Comparison of ENCODE assay signal across 22 cellular contexts in genomic region chr9:134553061-134553891, GRCh38.
DNase-seq lines count a peak whose midpoint lies in the region; ATAC-seq, FAIRE-seq and TF ChIP-seq lines count a peak whose summit lies in the region.
"Had no signal": no experiment of that assay in that cellular context is flagged by ENCODE, and none has a peak within 500 bp of the region (broad histone marks: within the 10 kb centered on the region; RNA-seq: fewer than 3 reads in every experiment).

No MANE protein-coding gene starts in this region.

- H3K79me2 ChIP-seq in SK-N-SH (ENCODE audit: insufficient read depth) (no peaks in the 10 kb centered on the region), endothelial cell of umbilical vein (ENCODE audit: control insufficient read depth, insufficient read depth, low read length) (no peaks in the 10 kb centered on the region)

- H3K27ac ChIP-seq in SK-N-SH (ENCODE audit: low read depth in 2 of 2, low read length in 1 of 2) = peak overlapping the region; percentile 78 to 96; a peak in 3 of 4 replicates
- peak overlapping the region; percentile 91 for H3K27ac ChIP-seq in endothelial cell of umbilical vein (ENCODE audit: insufficient read depth, low read depth, low read length)
- no peak overlapping the region for H3K27ac ChIP-seq in upper lobe of right lung
- H3K27ac ChIP-seq: 22Rv1, gastrocnemius medialis had no signal

- peak overlapping the region; percentile 72 for H3K27ac Mint-ChIP-seq in mesothelial cell of epicardium
- H3K27ac Mint-ChIP-seq: activated CD4-positive, alpha-beta T cell treated with anti-CD3 and anti-CD28 coated beads, Interleukin-2, amount 10 ng/mL, durations not matched to agents 24 days and 14 days; activated T-helper 17 cell treated with anti-CD3 and anti-CD28 coated beads, Interleukin-2, amount 50 U/mL, for 72 hours; T-cell had no signal

- no TSS peak for BruUV-seq in endothelial cell of umbilical vein (replicated peaks; lab: Mats Ljungman, UMichigan)

- no peaks in the 10 kb centered on the region for H3K9me2 ChIP-seq in SK-N-SH

- DNase-seq in SK-N-SH = no peak
- DNase-seq in endothelial cell of umbilical vein (ENCODE audit: low read depth, low spot score) = no peak
- no peak for DNase-seq in mesothelial cell of epicardium (ENCODE audit: low spot score in 2 of 2, unreplicated experiment in 2 of 2)
- peak; percentile 53 for DNase-seq in upper lobe of right lung
- DNase-seq in OCI-M2 (lab: John Stamatoyannopoulos, UW; ENCODE audit: unreplicated experiment) = no peak
- DNase-seq in NCI-H2081 (lab: John Stamatoyannopoulos, UW) = no peak
- DNase-seq: activated CD4-positive, alpha-beta T cell treated with anti-CD3 and anti-CD28 coated beads, Interleukin-2, amount 10 ng/mL, durations not matched to agents 24 days and 14 days; brain microvascular endothelial cell; gastrocnemius medialis; GM23248; NCI-H1436 treated with DMSO at 0.1 percent for 48 hours; NCI-H82; nucleus accumbens; right cardiac atrium; stimulated activated CD4-positive, alpha-beta T cell treated with anti-CD3 and anti-CD28 coated beads, Interleukin-2, amount 100 ng/mL, for 48 hours; T-cell had no signal

- no peaks in the 10 kb centered on the region for H3K9me1 ChIP-seq in endothelial cell of umbilical vein (replicated peaks; ENCODE audit: control insufficient read depth, extremely low read depth, insufficient read depth, low read length)

- H3K4me2 ChIP-seq in SK-N-SH (peak overlapping the region; percentile 73; the same call in 1 of the 2 replicates), endothelial cell of umbilical vein (ENCODE audit: insufficient read depth, low read length) (no peak overlapping the region)

- H3K36me3 Mint-ChIP-seq in mesothelial cell of epicardium = no peaks in the 10 kb centered on the region
- H3K36me3 Mint-ChIP-seq: T-cell had no signal

- H3K36me3 ChIP-seq in SK-N-SH (replicated peaks in 1 of 2; ENCODE audit: control insufficient read depth in 1 of 2, insufficient read depth in 2 of 2, low read length in 1 of 2) (no peaks in the 10 kb centered on the region), endothelial cell of umbilical vein (ENCODE audit: control insufficient read depth in 2 of 2, extremely low read depth in 1 of 2, insufficient read depth in 2 of 2, low read length in 2 of 2) (no peaks in the 10 kb centered on the region), upper lobe of right lung (no peaks in the 10 kb centered on the region)
- H3K36me3 ChIP-seq: brain microvascular endothelial cell, gastrocnemius medialis, upper lobe of left lung had no signal

- POLR2A ChIA-PET in SK-N-SH (lab: Yijun Ruan, JAX) = no interaction called here
- POLR2A ChIA-PET in endothelial cell of umbilical vein (lab: Charles Lee) = no interaction called here

- CTCF ChIA-PET in SK-N-SH (lab: Yijun Ruan, JAX) = interaction anchor here (1.0 to 2.7 kb wide), 3 partner anchors 14 to 104 kb away, joined by 3 to 11 read pairs (median 4); no protein-coding TSS in a partner anchor
- CTCF ChIA-PET in endothelial cell of umbilical vein (lab: Charles Lee) = interaction anchor here (1.5 kb wide), 1 partner anchor 104 kb away, joined by 4 read pairs; no protein-coding TSS in a partner anchor

- FAIRE-seq in endothelial cell of umbilical vein (lab: Jason Lieb, UNC) = no peak
- FAIRE-seq: D721Med had no signal

- H3K27me3 ChIP-seq in SK-N-SH (ENCODE audit: insufficient read depth) = no peaks in the 10 kb centered on the region
- no peaks in the 10 kb centered on the region for H3K27me3 ChIP-seq in endothelial cell of umbilical vein (ENCODE audit: control insufficient read depth in 2 of 2, insufficient read depth in 2 of 2, low read length in 2 of 2)
- peaks cover 6% of the 10 kb centered on the region for H3K27me3 ChIP-seq in upper lobe of right lung
- H3K27me3 ChIP-seq: brain microvascular endothelial cell, upper lobe of left lung had no signal

- H3K9me3 Mint-ChIP-seq in mesothelial cell of epicardium = no peaks in the 10 kb centered on the region
- H3K9me3 Mint-ChIP-seq: activated CD4-positive, alpha-beta T cell treated with anti-CD3 and anti-CD28 coated beads, Interleukin-2, amount 10 ng/mL, durations not matched to agents 24 days and 14 days; activated T-helper 17 cell treated with anti-CD3 and anti-CD28 coated beads, Interleukin-2, amount 50 U/mL, for 72 hours had no signal

- peaks cover 11% of the 10 kb centered on the region for H3F3A ChIP-seq in SK-N-SH (replicated peaks; ENCODE audit: insufficient read depth)

- H3K4me3 Mint-ChIP-seq in mesothelial cell of epicardium = no peak overlapping the region
- H3K4me3 Mint-ChIP-seq: activated CD4-positive, alpha-beta T cell treated with anti-CD3 and anti-CD28 coated beads, Interleukin-2, amount 10 ng/mL, durations not matched to agents 24 days and 14 days; activated T-helper 17 cell treated with anti-CD3 and anti-CD28 coated beads, Interleukin-2, amount 50 U/mL, for 72 hours; T-cell had no signal

- H3K9me3 ChIP-seq in SK-N-SH (no peaks in the 10 kb centered on the region), endothelial cell of umbilical vein (replicated peaks; ENCODE audit: control insufficient read depth, insufficient read depth, low read length) (no peaks in the 10 kb centered on the region), upper lobe of right lung (no peaks in the 10 kb centered on the region)
- H3K9me3 ChIP-seq: gastrocnemius medialis, upper lobe of left lung had no signal

- no peak for TF ChIP-seq POLR2A in endothelial cell of umbilical vein (IDR thresholded peaks at IDR 0.05; ENCODE audit: low read depth, low read length)

- intact Hi-C loops in endothelial cell of umbilical vein (cut with micrococcal nuclease) = no loop called here
- intact Hi-C loops in upper lobe of right lung (cut with DNase I) = no loop called here

- 93% methylated on average over 9 of the region's 26 CpGs for WGBS in SK-N-SH (ENCODE audit: low lambda C conversion rate)

- H2AFZ ChIP-seq in SK-N-SH (ENCODE audit: low read depth) = no peak overlapping the region
- H2AFZ ChIP-seq in endothelial cell of umbilical vein (ENCODE audit: low read depth, low read length) = no peak overlapping the region

- ATAC-seq in SK-N-SH treated with all-trans-retinoic acid at 6 μM for 48 hours (no peak), upper lobe of right lung (peak; percentile 5), HG03571 (IDR thresholded peaks at IDR 0.05; ENCODE audit: unreplicated experiment) (no peak)
- ATAC-seq: activated T-helper 17 cell treated with anti-CD3 and anti-CD28 coated beads, Interleukin-2, amount 50 U/mL, for 72 hours; gastrocnemius medialis; T-cell had no signal

- H3K4me1 Mint-ChIP-seq in mesothelial cell of epicardium = peaks cover 45% of the 10 kb centered on the region
- H3K4me1 Mint-ChIP-seq: activated CD4-positive, alpha-beta T cell treated with anti-CD3 and anti-CD28 coated beads, Interleukin-2, amount 10 ng/mL, durations not matched to agents 24 days and 14 days; T-cell had no signal

- dilution Hi-C loops in endothelial cell of umbilical vein (cut with MboI; ENCODE audit: extremely low pct_ligation_motif_present, low sequenced_read_pairs) = no loop called here

- no peaks in the 10 kb centered on the region for H3K27me3 Mint-ChIP-seq in mesothelial cell of epicardium (ENCODE audit: low read depth)
- H3K27me3 Mint-ChIP-seq: activated CD4-positive, alpha-beta T cell treated with anti-CD3 and anti-CD28 coated beads, Interleukin-2, amount 10 ng/mL, durations not matched to agents 24 days and 14 days had no signal

- H3K9ac ChIP-seq in SK-N-SH (no peak overlapping the region), endothelial cell of umbilical vein (replicated peaks; ENCODE audit: extremely low read depth, insufficient read depth, low read length) (no peak overlapping the region)

- H3K4me3 ChIP-seq in SK-N-SH (ENCODE audit: low read depth in 2 of 2, low read length in 1 of 2) = no peak overlapping the region
- H3K4me3 ChIP-seq in endothelial cell of umbilical vein (replicated peaks in 1 of 3; ENCODE audit: insufficient read depth in 1 of 3, low read depth in 1 of 3, low read length in 3 of 3) = no peak overlapping the region
- H3K4me3 ChIP-seq in upper lobe of right lung = no peak overlapping the region
- H3K4me3 ChIP-seq: gastrocnemius medialis, GM23248, upper lobe of left lung had no signal

- TF ChIP-seq EP300 in SK-N-SH (IDR thresholded peaks at IDR 0.05; ENCODE audit: borderline replicate concordance in 1 of 2, low read depth in 1 of 2, low read length in 1 of 2) = no peak

- TF ChIP-seq RAD21 in SK-N-SH (IDR thresholded peaks at IDR 0.05; ENCODE audit: low read length) = no peak

- no peaks in the 10 kb centered on the region for H4K20me1 ChIP-seq in SK-N-SH (ENCODE audit: insufficient read depth)
- no peaks in the 10 kb centered on the region for H4K20me1 ChIP-seq in endothelial cell of umbilical vein (replicated peaks; ENCODE audit: control insufficient read depth, extremely low read depth, insufficient read depth, low read length)

- TF ChIP-seq CTCF in SK-N-SH (IDR thresholded peaks at IDR 0.05) = no peak
- no peak for TF ChIP-seq CTCF in endothelial cell of umbilical vein (IDR thresholded peaks at IDR 0.05; ENCODE audit: extremely low read depth in 1 of 2, insufficient read depth in 1 of 2, low read depth in 1 of 2, low read length in 2 of 2)
- TF ChIP-seq CTCF in mesothelial cell of epicardium (IDR thresholded peaks at IDR 0.05; ENCODE audit: unreplicated experiment) = no peak
- no peak for TF ChIP-seq CTCF in upper lobe of right lung (IDR thresholded peaks at IDR 0.05)

- peaks cover 36 to 39% of the 10 kb centered on the region in 2 experiments; a peak in 3 of 4 replicates for H3K4me1 ChIP-seq in SK-N-SH (ENCODE audit: control insufficient read depth in 1 of 2, insufficient read depth in 2 of 2, low read depth in 1 of 2, low read length in 1 of 2)
- H3K4me1 ChIP-seq in endothelial cell of umbilical vein (ENCODE audit: control insufficient read depth, extremely low read depth, insufficient read depth, low read length) = peaks cover 21% of the 10 kb centered on the region
- peaks cover 14% of the 10 kb centered on the region for H3K4me1 ChIP-seq in upper lobe of right lung
- H3K4me1 ChIP-seq: gastrocnemius medialis had no signal

TF ChIP-seq in SK-N-SH treated with all-trans-retinoic acid at 6 μM for 48 hours, 23 proteins besides CTCF, POLR2A, EP300 and RAD21 (continues in another document):
- no peak for TF ChIP-seq ZNF565 (CRISPR knock-in tag; conservative IDR thresholded peaks at IDR 0.05; ENCODE audit: low read depth)

TF ChIP-seq in endothelial cell of umbilical vein, 7 proteins besides CTCF, POLR2A, EP300 and RAD21:
- TF ChIP-seq GATA2 (IDR thresholded peaks at IDR 0.05; ENCODE audit: insufficient read depth, insufficient read length, low read depth, low read length) (no peak), MAX (IDR thresholded peaks at IDR 0.05; ENCODE audit: insufficient read depth, insufficient read length) (no peak), POLR2AphosphoS5 (IDR thresholded peaks at IDR 0.05; ENCODE audit: insufficient read depth, low read depth, low read length) (no peak), MYC (IDR thresholded peaks at IDR 0.05; ENCODE audit: low read depth, low read length) (no peak), FOS (IDR thresholded peaks at IDR 0.05; ENCODE audit: borderline replicate concordance, insufficient read depth, low read length) (no peak), EZH2 (IDR thresholded peaks at IDR 0.05; ENCODE audit: borderline replicate concordance, low read depth, low read length, severe bottlenecking) (no peak)
